ENCODE assay signal across 1 cellular context in genomic region chr11:14642873-14643696, GRCh38.
TF ChIP-seq lines count a peak whose summit lies in the region.

No MANE protein-coding gene starts in this region.

TF ChIP-seq in K562, 482 proteins besides CTCF, POLR2A, EP300 and RAD21 (continued from another document and continues in another):
- no peak for TF ChIP-seq PRDM10 (IDR thresholded peaks at IDR 0.05; ENCODE audit: partially characterized antibody)
- TF ChIP-seq NKRF (IDR thresholded peaks at IDR 0.05; ENCODE audit: borderline replicate concordance), result no peak
- peak in 2 of 3 experiments; percentile 38 to 88 for TF ChIP-seq YY1 (IDR thresholded peaks at IDR 0.05; ENCODE audit: borderline replicate concordance in 1 of 3, control insufficient read depth in 1 of 3, extremely low read depth in 1 of 3, insufficient read depth in 3 of 3, insufficient read length in 1 of 3, insufficient replicate concordance in 2 of 3, low read depth in 1 of 3, low read length in 2 of 3)
- TF ChIP-seq JUN (IDR thresholded peaks at IDR 0.05; ENCODE audit: borderline replicate concordance, low read depth, low read length), result peak; percentile 35; the same call in 1 of the 2 replicates
- TF ChIP-seq JUN (CRISPR knock-in tag; IDR thresholded peaks at IDR 0.05; ENCODE audit: borderline replicate concordance), result no peak
- TF ChIP-seq RNF219 (CRISPR knock-in tag; IDR thresholded peaks at IDR 0.05), result no peak
- no peak for TF ChIP-seq RBFOX2 (IDR thresholded peaks at IDR 0.05; ENCODE audit: low read depth, low read length)
- no peak for TF ChIP-seq IRF1 (CRISPR knock-in tag; IDR thresholded peaks at IDR 0.05; ENCODE audit: borderline replicate concordance)
- no peak for TF ChIP-seq ZNF57 (CRISPR knock-in tag; IDR thresholded peaks at IDR 0.05)
- TF ChIP-seq PTRF (tag; IDR thresholded peaks at IDR 0.05), result 0 out of 2 replicates have a peak, but pooled peaks have one; percentile 40
- no peak for TF ChIP-seq TAF1 (IDR thresholded peaks at IDR 0.05; ENCODE audit: control insufficient read depth, extremely low read depth, insufficient read depth, low read length, severe bottlenecking)
- no peak for TF ChIP-seq CHD1 (IDR thresholded peaks at IDR 0.05; ENCODE audit: low read length)
- no peak for TF ChIP-seq SREBF1 (IDR thresholded peaks at IDR 0.05; ENCODE audit: borderline replicate concordance, low read depth, low read length)
- peak; percentile 74; the same call in 1 of the 2 replicates for TF ChIP-seq ZNF583 (CRISPR knock-in tag; IDR thresholded peaks at IDR 0.05)
- TF ChIP-seq ZNF212 (CRISPR knock-in tag; IDR thresholded peaks at IDR 0.05), result no peak
- no peak for TF ChIP-seq MTF1 (CRISPR knock-in tag; IDR thresholded peaks at IDR 0.05; ENCODE audit: borderline replicate concordance)
- TF ChIP-seq DMBX1 (CRISPR knock-in tag; IDR thresholded peaks at IDR 0.05; ENCODE audit: borderline replicate concordance), result peak; percentile 93
- no peak for TF ChIP-seq FOXP4 (CRISPR knock-in tag; IDR thresholded peaks at IDR 0.05; ENCODE audit: borderline replicate concordance)
- no peak for TF ChIP-seq OTX1 (CRISPR knock-in tag; IDR thresholded peaks at IDR 0.05)
- TF ChIP-seq AFF4 (CRISPR knock-in tag; IDR thresholded peaks at IDR 0.05), result no peak
- no peak for TF ChIP-seq HMGXB4 (CRISPR knock-in tag; IDR thresholded peaks at IDR 0.05)
- 0 out of 2 replicates have a peak, but pooled peaks have one; percentile 23 for TF ChIP-seq KLF10 (CRISPR knock-in tag; IDR thresholded peaks at IDR 0.05)
- TF ChIP-seq E2F8 (IDR thresholded peaks at IDR 0.05; ENCODE audit: low read depth, partially characterized antibody), result no peak
- TF ChIP-seq DLX4 (CRISPR knock-in tag; IDR thresholded peaks at IDR 0.05), result no peak
- no peak for TF ChIP-seq TRIM28 (IDR thresholded peaks at IDR 0.05)
- no peak for TF ChIP-seq SIN3A (IDR thresholded peaks at IDR 0.05; ENCODE audit: borderline replicate concordance in 2 of 2, control insufficient read depth in 1 of 2, low read depth in 2 of 2, low read length in 2 of 2)
- TF ChIP-seq NFXL1 (CRISPR knock-in tag; IDR thresholded peaks at IDR 0.05), result no peak
- no peak for TF ChIP-seq EZH2 (IDR thresholded peaks at IDR 0.05; ENCODE audit: borderline replicate concordance, low read depth, low read length)
- TF ChIP-seq CEBPZ (IDR thresholded peaks at IDR 0.05; ENCODE audit: borderline replicate concordance, low read depth, low read length), result no peak
